7 cellular contexts compared by ENCODE assay signal in genomic region chr1:84505167-84506001, GRCh38. TPM values are rescaled to one million over a fixed set of nuclear protein-coding genes. Genes with fewer than 3 reads are reported as not detected.
DNase-seq lines count a peak whose midpoint lies in the region; ATAC-seq, FAIRE-seq and TF ChIP-seq lines count a peak whose summit lies in the region.

No MANE protein-coding gene starts in this region.

- H2AFZ ChIP-seq in OCI-LY7 (ENCODE audit: low read length): peak overlapping the region; percentile 46; the same call in 1 of the 2 replicates

- BruUV-seq in OCI-LY7 (replicated peaks; lab: Mats Ljungman, UMichigan): no TSS peak

- no peak for FAIRE-seq in kidney (lab: Jason Lieb, UNC)

- H4K20me1 ChIP-seq in OCI-LY7 (ENCODE audit: insufficient read depth, low read length): peaks cover 30% of the 10 kb centered on the region

- intact Hi-C loops in OCI-LY7 (cut with micrococcal nuclease; ENCODE audit: unreplicated experiment): loop anchor here (1.0 to 10.0 kb wide), 9 partner anchors 27 to 741 kb away; partner anchors contain the start of genes CTBS, PRKACB, RPF1 and SAMD13
- intact Hi-C loops in kidney (cut with DNase I): no loop called here

- peaks cover 33% of the 10 kb centered on the region for H3K4me1 ChIP-seq in OCI-LY7 (ENCODE audit: insufficient read depth, low read length, poor library complexity, severe bottlenecking)
- H3K4me1 ChIP-seq in kidney (ENCODE audit: control insufficient read depth in 1 of 2, insufficient read depth in 1 of 2, low read depth in 1 of 2, low read length in 2 of 2): peaks cover 14 to 16% of the 10 kb centered on the region in 2 donors

- H3K36me3 Mint-ChIP-seq in stimulated activated memory B cell treated with anti-CD40 and anti-IgM and Interleukin-4, amounts not matched to agents 10 μg/mL and 1 μg/mL and 100 μg/mL, for 72 hours: peaks cover 9% of the 10 kb centered on the region

- H3K9me2 ChIP-seq in OCI-LY7 (ENCODE audit: insufficient read depth, low read length): no peaks in the 10 kb centered on the region

- peak overlapping the region; percentile 92 for H3K4me3 Mint-ChIP-seq in stimulated activated memory B cell treated with anti-CD40 and anti-IgM and Interleukin-4, amounts not matched to agents 10 μg/mL and 1 μg/mL and 100 μg/mL, for 72 hours

- H3K4me3 ChIP-seq in OCI-LY7 (ENCODE audit: low read depth, low read length, poor library complexity, severe bottlenecking): peak overlapping the region; percentile 91
- peak overlapping the region; percentile 84 to 98 for H3K4me3 ChIP-seq in kidney (ENCODE audit: low read length in 2 of 2)

- peaks cover 64% of the 10 kb centered on the region for H3K79me2 ChIP-seq in OCI-LY7 (ENCODE audit: insufficient read depth, low read depth, low read length)

- H3K4me1 Mint-ChIP-seq in stimulated activated memory B cell treated with anti-CD40 and anti-IgM and Interleukin-4, amounts not matched to agents 10 μg/mL and 1 μg/mL and 100 μg/mL, for 72 hours: peaks cover 39% of the 10 kb centered on the region

- POLR2A ChIA-PET in OCI-LY7 (lab: Charles Lee): interaction anchor here (0.7 to 4.4 kb wide), 16 partner anchors 9 to 770 kb away, joined by 3 to 43 read pairs (median 4); partner anchors contain the start of genes CTBS, PRKACB and SAMD13

- H3K9me3 ChIP-seq in OCI-LY7 (ENCODE audit: low read length) (peaks cover 12% of the 10 kb centered on the region), kidney (ENCODE audit: control insufficient read depth in 1 of 2, low read length in 2 of 2) (peaks cover 0 to 5% of the 10 kb centered on the region in 2 donors)

- peak overlapping the region; percentile 86 for H3K4me2 ChIP-seq in OCI-LY7 (ENCODE audit: low read length)

- no peak for TF ChIP-seq CTCF in OCI-LY7 (conservative IDR thresholded peaks at IDR 0.05; ENCODE audit: low read length)
- no peak for TF ChIP-seq CTCF in kidney (IDR thresholded peaks at IDR 0.05; ENCODE audit: borderline replicate concordance, extremely low read depth, insufficient read depth)

- peak; percentile 73 for DNase-seq in GDM1 (lab: John Stamatoyannopoulos, UW)
- DNase-seq in OCI-LY7 (ENCODE audit: low spot score): peak; percentile 65
- DNase-seq in caudate nucleus (lab: John Stamatoyannopoulos, UW): peak in 27 of 61 donors; percentile 2 to 81 (median 55)
- no peak for DNase-seq in kidney

- H3K9ac ChIP-seq in kidney (ENCODE audit: low read length in 2 of 2): peak overlapping the region; percentile 92 to 99

- H3K36me3 ChIP-seq in OCI-LY7 (ENCODE audit: insufficient read depth, low read length): peaks cover 43% of the 10 kb centered on the region
- H3K36me3 ChIP-seq in kidney (ENCODE audit: control insufficient read depth in 1 of 2, insufficient read depth in 2 of 2, low read length in 2 of 2): no peaks in the 10 kb centered on the region

- ATAC-seq in GM21360 (IDR thresholded peaks at IDR 0.05; ENCODE audit: unreplicated experiment) (peak; percentile 24), HG03565 (IDR thresholded peaks at IDR 0.05; ENCODE audit: unreplicated experiment) (peak; percentile 13)
- ATAC-seq in stimulated activated memory B cell treated with anti-CD40 and anti-IgM and Interleukin-4, amounts not matched to agents 10 μg/mL and 1 μg/mL and 100 μg/mL, for 72 hours: peak; percentile 74

- no peaks in the 10 kb centered on the region for H3K27me3 Mint-ChIP-seq in stimulated activated memory B cell treated with anti-CD40 and anti-IgM and Interleukin-4, amounts not matched to agents 10 μg/mL and 1 μg/mL and 100 μg/mL, for 72 hours

- H3K9me3 Mint-ChIP-seq in stimulated activated memory B cell treated with anti-CD40 and anti-IgM and Interleukin-4, amounts not matched to agents 10 μg/mL and 1 μg/mL and 100 μg/mL, for 72 hours: no peaks in the 10 kb centered on the region

- H3K27ac Mint-ChIP-seq in stimulated activated memory B cell treated with anti-CD40 and anti-IgM and Interleukin-4, amounts not matched to agents 10 μg/mL and 1 μg/mL and 100 μg/mL, for 72 hours: peak overlapping the region; percentile 93

- H3K27ac ChIP-seq in OCI-LY7 (ENCODE audit: low read depth, low read length, poor library complexity, severe bottlenecking) (peak overlapping the region; percentile 87), caudate nucleus (ENCODE audit: low read depth, low read length) (peak overlapping the region; percentile 95), kidney (ENCODE audit: low read depth in 2 of 2, low read length in 2 of 2) (peak overlapping the region; percentile 94 to 99)

- CTCF ChIA-PET in OCI-LY7 (lab: Charles Lee; ENCODE audit: unreplicated experiment): no interaction called here

RNA-seq across cellular contexts. Expression of gene SPATA1, which starts 0.8 kb away (rescaled TPM):
- total RNA-seq in OCI-LY7 (2014; rRNA removed; shearing (Covaris generic)): 4.7 and 4.8 TPM in 2 replicates
- total RNA-seq in OCI-LY7 (2022): 1.4 and 6.9 TPM in 2 replicates
- total RNA-seq in kidney: 2.5 TPM
- 0.62 TPM for polyA plus RNA-seq in kidney (ENCODE audit: insufficient read depth, low read depth, low replicate concordance)

RNA-seq across cellular contexts. Expression of gene GNG5, which starts 1.0 kb away (rescaled TPM):
- 25.7 and 45.1 TPM in 2 replicates for total RNA-seq in OCI-LY7 (2014; rRNA removed; shearing (Covaris generic))
- total RNA-seq in OCI-LY7 (2022): 113 and 115 TPM in 2 replicates
- total RNA-seq in kidney: 87.9 TPM
- polyA plus RNA-seq in kidney (ENCODE audit: insufficient read depth, low read depth, low replicate concordance): 304 TPM

RNA-seq across cellular contexts. Expression of gene RPF1, which starts 26.3 kb away (rescaled TPM):
- total RNA-seq in OCI-LY7 (2014; rRNA removed; shearing (Covaris generic)): 56.3 and 57.9 TPM in 2 replicates
- total RNA-seq in OCI-LY7 (2022) (47.1 and 49.7 TPM in 2 replicates), kidney (29.6 TPM)
- polyA plus RNA-seq in kidney (ENCODE audit: insufficient read depth, low read depth, low replicate concordance): 44.1 TPM

Comparison
In these comparisons a context has a peak if more than half of its experiments do, and no peak if none do; other contexts are left out.
1. ATAC-seq: peak in every context shown above with its lines; median percentile 74 in stimulated activated memory B cell treated with anti-CD40 and anti-IgM and Interleukin-4, amounts not matched to agents 10 μg/mL and 1 μg/mL and 100 μg/mL, for 72 hours; 24 in GM21360; 13 in HG03565.